In the genomic region with DNA sequence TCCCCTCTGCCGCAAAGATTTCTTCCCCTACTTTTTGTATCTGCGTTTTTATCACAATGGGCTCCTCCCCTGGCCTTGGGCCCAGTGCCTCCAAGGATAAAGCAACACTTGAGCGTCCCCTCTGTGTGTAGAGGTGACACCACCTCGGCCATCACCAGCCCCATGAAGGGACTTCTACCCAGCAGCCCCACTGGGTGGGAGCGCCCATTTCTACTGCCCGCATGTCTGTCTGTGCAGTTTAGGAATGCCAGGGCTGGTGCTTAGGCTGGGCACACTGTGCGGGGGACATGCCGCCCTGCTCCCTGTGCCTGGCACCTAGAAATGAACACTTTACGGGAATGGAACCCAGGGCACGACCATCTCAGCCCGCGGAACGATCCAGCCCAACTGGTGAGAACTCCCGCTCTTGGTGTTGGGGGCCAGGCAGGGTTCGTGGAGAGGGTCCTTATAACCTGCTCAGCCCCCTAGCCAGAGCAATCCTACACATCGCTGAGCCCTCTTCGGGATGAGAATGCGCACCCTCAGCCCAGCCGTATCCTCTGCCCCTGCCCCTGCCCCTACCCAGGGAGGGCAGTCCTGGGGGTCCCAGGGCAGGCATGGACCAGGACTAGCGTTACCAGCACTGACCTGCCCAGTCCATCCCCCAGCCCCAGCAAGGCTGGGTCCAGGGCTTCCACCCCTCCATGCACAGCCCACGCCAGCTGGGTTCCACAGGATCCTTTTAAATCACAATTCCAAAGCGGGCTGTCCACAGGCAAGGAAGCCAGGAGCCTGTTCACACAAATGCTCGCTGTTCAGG, we compare ENCODE assay signal across 16 cellular contexts. TPM values are rescaled to one million over a fixed set of nuclear protein-coding genes. Genes with fewer than 3 reads are reported as not detected.
DNase-seq lines count a peak whose midpoint lies in the region; ATAC-seq and TF ChIP-seq lines count a peak whose summit lies in the region.
"Had no signal": no experiment of that assay in that cellular context is flagged by ENCODE, and none has a peak within 500 bp of the region (broad histone marks: within the 10 kb centered on the region; RNA-seq: fewer than 3 reads in every experiment).

No MANE protein-coding gene starts in this region.

- intact Hi-C loops in naive thymus-derived CD4-positive, alpha-beta T cell (cut with micrococcal nuclease): no loop called here

- H3K9me3 ChIP-seq in NT2/D1 (ENCODE audit: insufficient read depth, low read length) (peaks cover 6% of the 10 kb centered on the region), tibial nerve (peaks cover 0 to 3% (median 0%) of the 10 kb centered on the region in 4 donors)
- H3K9me3 ChIP-seq in naive thymus-derived CD4-positive, alpha-beta T cell (ENCODE audit: control insufficient read depth in 2 of 3, low read length in 3 of 3): no peaks in the 10 kb centered on the region

- peak overlapping the region in 6 of 9 donors; percentile 88 to 95 (median 94) for H3K27ac Mint-ChIP-seq in naive thymus-derived CD4-positive, alpha-beta T cell
- H3K27ac Mint-ChIP-seq in stimulated activated naive B cell treated with anti-CD40 and anti-IgM and Interleukin-4, amounts not matched to agents 10 μg/mL and 1 μg/mL and 100 μg/mL, for 72 hours: no peak overlapping the region

- TF ChIP-seq POLR2A in tibial nerve (IDR thresholded peaks at IDR 0.05): no peak

- in situ Hi-C loops in brain microvascular endothelial cell (cut with HindIII; ENCODE audit: low pct_ligation_motif_present, low sequenced_read_pairs): no loop called here

- TF ChIP-seq CTCF in brain microvascular endothelial cell (IDR thresholded peaks at IDR 0.05; ENCODE audit: low read depth, low read length, missing control alignments) (no peak), tibial nerve (IDR thresholded peaks at IDR 0.05) (no peak)

- WGBS in tibial nerve, 2 donors: 75 to 77% methylated on average over 18 to 19 of the region's 23 CpGs

- no peaks in the 10 kb centered on the region for H3K36me3 ChIP-seq in NT2/D1 (ENCODE audit: insufficient read depth, insufficient read length, low read length)
- H3K36me3 ChIP-seq in brain microvascular endothelial cell (replicated peaks): no peaks in the 10 kb centered on the region
- no peaks in the 10 kb centered on the region for H3K36me3 ChIP-seq in naive thymus-derived CD4-positive, alpha-beta T cell (ENCODE audit: control insufficient read depth in 2 of 3, insufficient read depth in 3 of 3, low read length in 3 of 3)
- no peaks in the 10 kb centered on the region for H3K36me3 ChIP-seq in tibial nerve

- DNase-seq in NT2/D1 (ENCODE audit: low read depth, low spot score) (no peak), brain microvascular endothelial cell (no peak), tibial nerve (ENCODE audit: low spot score in 2 of 2) (no peak)
- DNase-seq in naive thymus-derived CD4-positive, alpha-beta T cell: no peak
- DNase-seq in stimulated activated naive B cell treated with anti-CD40 and anti-IgM and Interleukin-4, amounts not matched to agents 10 μg/mL and 1 μg/mL and 100 μg/mL, for 72 hours: no peak
- DNase-seq: activated CD4-positive, alpha-beta T cell treated with anti-CD3 and anti-CD28 coated beads, Interleukin-2, amount 50 U/mL, for 4 hours; activated naive CD4-positive, alpha-beta T cell treated with Interleukin-2 at 50 U/mL for 16 hours; cerebellar nuclear complex; mesendoderm; NCI-H1048; NCI-H510A; RPMI8226; stimulated activated CD4-positive, alpha-beta T cell treated with anti-CD3 and anti-CD28 coated beads, Interleukin-4, amount 100 ng/mL, for 4 hours; stimulated activated naive CD4-positive, alpha-beta T cell treated with Interleukin-2 at 50 U/mL for 16 hours had no signal

- no peaks in the 10 kb centered on the region for H3K36me3 Mint-ChIP-seq in naive thymus-derived CD4-positive, alpha-beta T cell
- H3K36me3 Mint-ChIP-seq in stimulated activated naive B cell treated with anti-CD40 and anti-IgM and Interleukin-4, amounts not matched to agents 10 μg/mL and 1 μg/mL and 100 μg/mL, for 72 hours: peaks cover 0 to under 1% of the 10 kb centered on the region in 2 donors

- peaks cover 0 to 14% (median 0%) of the 10 kb centered on the region in 5 donors for H3K27me3 Mint-ChIP-seq in naive thymus-derived CD4-positive, alpha-beta T cell
- peaks cover 25 to 26% of the 10 kb centered on the region in 2 donors for H3K27me3 Mint-ChIP-seq in stimulated activated naive B cell treated with anti-CD40 and anti-IgM and Interleukin-4, amounts not matched to agents 10 μg/mL and 1 μg/mL and 100 μg/mL, for 72 hours

- peak overlapping the region in 3 of 10 donors; percentile 58 to 78 (median 75) for H3K4me3 Mint-ChIP-seq in naive thymus-derived CD4-positive, alpha-beta T cell
- H3K4me3 Mint-ChIP-seq in stimulated activated naive B cell treated with anti-CD40 and anti-IgM and Interleukin-4, amounts not matched to agents 10 μg/mL and 1 μg/mL and 100 μg/mL, for 72 hours: no peak overlapping the region

- ATAC-seq in naive thymus-derived CD4-positive, alpha-beta T cell: no peak
- ATAC-seq in GM18870 (IDR thresholded peaks at IDR 0.05; ENCODE audit: unreplicated experiment) (no peak), GM21447 (IDR thresholded peaks at IDR 0.05; ENCODE audit: unreplicated experiment) (no peak)
- no peak for ATAC-seq in stimulated activated naive B cell treated with anti-CD40 and anti-IgM and Interleukin-4, amounts not matched to agents 10 μg/mL and 1 μg/mL and 100 μg/mL, for 72 hours (replicated peaks)

- POLR2A ChIA-PET in naive thymus-derived CD4-positive, alpha-beta T cell (lab: Charles Lee): no interaction called here

- peak overlapping the region; percentile 31 for H3K27ac ChIP-seq in brain microvascular endothelial cell
- no peak overlapping the region for H3K27ac ChIP-seq in naive thymus-derived CD4-positive, alpha-beta T cell (ENCODE audit: low read depth, low read length)
- peak overlapping the region; percentile 51 to 89 (median 70) for H3K27ac ChIP-seq in tibial nerve

- H3K4me1 Mint-ChIP-seq in naive thymus-derived CD4-positive, alpha-beta T cell: peaks cover 25 to 62% (median 49%) of the 10 kb centered on the region in 7 donors
- peaks cover 11 to 17% of the 10 kb centered on the region in 2 donors for H3K4me1 Mint-ChIP-seq in stimulated activated naive B cell treated with anti-CD40 and anti-IgM and Interleukin-4, amounts not matched to agents 10 μg/mL and 1 μg/mL and 100 μg/mL, for 72 hours

- H3K9me3 Mint-ChIP-seq in naive thymus-derived CD4-positive, alpha-beta T cell: peaks cover 0 to under 1% (median 0%) of the 10 kb centered on the region in 11 donors
- peaks cover 2 to 3% of the 10 kb centered on the region in 2 donors for H3K9me3 Mint-ChIP-seq in stimulated activated naive B cell treated with anti-CD40 and anti-IgM and Interleukin-4, amounts not matched to agents 10 μg/mL and 1 μg/mL and 100 μg/mL, for 72 hours

- H3K4me1 ChIP-seq in NT2/D1 (ENCODE audit: insufficient read depth, insufficient read length) (peaks cover 23% of the 10 kb centered on the region), tibial nerve (peaks cover 0 to 53% (median 41%) of the 10 kb centered on the region in 4 donors)
- peaks cover 44 to 57% of the 10 kb centered on the region in 2 donors for H3K4me1 ChIP-seq in naive thymus-derived CD4-positive, alpha-beta T cell (ENCODE audit: control insufficient read depth in 2 of 2, insufficient read depth in 2 of 2, low read length in 2 of 2)

- CTCF ChIA-PET in naive thymus-derived CD4-positive, alpha-beta T cell (lab: Charles Lee): interaction anchor here (0.7 kb wide), 1 partner anchor 21 kb away, joined by 3 read pairs; no protein-coding TSS in a partner anchor

- H3K9ac ChIP-seq in NT2/D1 (ENCODE audit: insufficient read length, low read depth): peak overlapping the region; percentile 21

- H3K4me3 ChIP-seq in NT2/D1 (ENCODE audit: insufficient read length, low read depth) (no peak overlapping the region), brain microvascular endothelial cell (ENCODE audit: low read depth, low read length) (no peak overlapping the region), tibial nerve (no peak overlapping the region)
- no peak overlapping the region for H3K4me3 ChIP-seq in naive thymus-derived CD4-positive, alpha-beta T cell (ENCODE audit: low read length)

- H3K27me3 ChIP-seq in NT2/D1 (ENCODE audit: insufficient read depth, insufficient read length) (no peaks in the 10 kb centered on the region), brain microvascular endothelial cell (replicated peaks) (no peaks in the 10 kb centered on the region), tibial nerve (no peaks in the 10 kb centered on the region)
- no peaks in the 10 kb centered on the region for H3K27me3 ChIP-seq in naive thymus-derived CD4-positive, alpha-beta T cell (ENCODE audit: control insufficient read depth in 2 of 2, insufficient read depth in 2 of 2, low read length in 2 of 2)

- TF ChIP-seq EP300 in tibial nerve (IDR thresholded peaks at IDR 0.05): no peak

RNA-seq across cellular contexts. Expression of a gene that starts 12.8 kb away (rescaled TPM):
- total RNA-seq in naive thymus-derived CD4-positive, alpha-beta T cell: 1 to 10 TPM in 1 of 5 experiments, under 1 TPM in 2, not detected in 2; 0.46 to 1.1 (median 0.61) TPM
- under 1 TPM; 0.33 to 0.48 TPM for polyA plus RNA-seq in naive thymus-derived CD4-positive, alpha-beta T cell
- 1 to 10 TPM in 1 of 4 donors, under 1 TPM in 2, not detected in 1; 0.59 to 1.5 (median 0.87) TPM for total RNA-seq in tibial nerve

RNA-seq across cellular contexts. Expression of a gene that starts 17.3 kb away (rescaled TPM):
- total RNA-seq in naive thymus-derived CD4-positive, alpha-beta T cell: 1 to 10 TPM in 2 of 5 experiments, not detected in 3; 1.6 to 9.7 TPM
- polyA plus RNA-seq in naive thymus-derived CD4-positive, alpha-beta T cell: 1 to 10 TPM in 1 of 2 donors, under 1 TPM in 1; 0.24 to 3.1 TPM
- total RNA-seq in tibial nerve: 100 to 1,000 TPM in 2 of 4 donors, 10 to 100 TPM in 2; 82.9 to 142 (median 115) TPM

Comparison
In these comparisons a context has a peak if more than half of its experiments do, and no peak if none do; other contexts are left out.
1. RNA of a gene that starts 17.3 kb away (total RNA-seq): 82.9 to 142 TPM in tibial nerve; 1.6 to 9.7 TPM in naive thymus-derived CD4-positive, alpha-beta T cell; every median in the first group is over 4 times any median in the second.